8 cellular contexts compared by ENCODE assay signal in genomic region chr2:171999604-172000469, GRCh38. TPM values are rescaled to one million over a fixed set of nuclear protein-coding genes. Genes with fewer than 3 reads are reported as not detected.
A peak's percentile ranks its signal among the peaks of the same experiment; 100 is the strongest.
DNase-seq lines count a peak whose midpoint lies in the region; ATAC-seq and TF ChIP-seq lines count a peak whose summit lies in the region.

TSS of gene METAP1D (plus strand) at chr2:171999953. CDS start at chr2:171999970, 17 bp downstream.

- no peaks in the 10 kb centered on the region for H3K36me3 Mint-ChIP-seq in endothelial cell (ENCODE audit: low read depth, unreplicated experiment)
- no peaks in the 10 kb centered on the region for H3K36me3 Mint-ChIP-seq in mesothelial cell of epicardium

- H3K9ac ChIP-seq in NT2/D1 (ENCODE audit: insufficient read length, low read depth), result peak within 1 kb of the TSS; percentile 97

- H3K4me3 ChIP-seq in NT2/D1 (ENCODE audit: insufficient read length, low read depth), result peak within 1 kb of the TSS; percentile 86

- TF ChIP-seq CTCF in endothelial cell (IDR thresholded peaks at IDR 0.05; ENCODE audit: unreplicated experiment) (no peak), mesothelial cell of epicardium (IDR thresholded peaks at IDR 0.05; ENCODE audit: unreplicated experiment) (no peak)

- peak; percentile 96 for ATAC-seq in GM21423 (IDR thresholded peaks at IDR 0.05; ENCODE audit: unreplicated experiment)

- H3K27me3 ChIP-seq in NT2/D1 (ENCODE audit: insufficient read depth, insufficient read length), result peaks cover 19% of the 10 kb centered on the region

- H3K4me3 Mint-ChIP-seq in endothelial cell (ENCODE audit: unreplicated experiment) (peak within 1 kb of the TSS; percentile 99), mesothelial cell of epicardium (peak within 1 kb of the TSS; percentile 96)

- H3K27ac Mint-ChIP-seq in endothelial cell (ENCODE audit: unreplicated experiment) (peak within 1 kb of the TSS; percentile 61), mesothelial cell of epicardium (peak within 1 kb of the TSS; percentile 99)

- H3K36me3 ChIP-seq in NT2/D1 (ENCODE audit: insufficient read depth, insufficient read length, low read length), result peaks cover 7% of the 10 kb centered on the region

- DNase-seq in D341Med (ENCODE audit: low spot score) (peak; percentile 98), HUDEP-2 (lab: John Stamatoyannopoulos, UW; ENCODE audit: unreplicated experiment in 76 of 76) (peak in 74 of 76 experiments; percentile 23 to 94 (median 86)), NT2/D1 (ENCODE audit: low read depth, low spot score) (peak; percentile 91), endothelial cell (ENCODE audit: low spot score) (peak; percentile 96), mesothelial cell of epicardium (ENCODE audit: low spot score in 2 of 2, unreplicated experiment in 2 of 2) (peak; percentile 92 to 96)
- DNase-seq in activated CD8-positive, alpha-beta memory T cell treated with anti-CD3 and anti-CD28 coated beads, Interleukin-2, amount 50 U/mL, for 24 hours (ENCODE audit: extremely low read depth), result peak; percentile 66
- DNase-seq in stimulated activated CD8-positive, alpha-beta memory T cell treated with anti-CD3 and anti-CD28 coated beads, Interleukin-15, amount 100 ng/mL, for 24 hours (ENCODE audit: low read depth), result peak; percentile 70

- no peaks in the 10 kb centered on the region for H3K9me3 ChIP-seq in NT2/D1 (ENCODE audit: insufficient read depth, low read length)

- H3K27me3 Mint-ChIP-seq in endothelial cell (ENCODE audit: unreplicated experiment) (no peaks in the 10 kb centered on the region), mesothelial cell of epicardium (ENCODE audit: low read depth) (peaks cover 13% of the 10 kb centered on the region)

- H3K4me1 Mint-ChIP-seq in endothelial cell (ENCODE audit: unreplicated experiment) (peaks cover 6% of the 10 kb centered on the region), mesothelial cell of epicardium (peaks cover 18% of the 10 kb centered on the region)

- H3K9me3 Mint-ChIP-seq in endothelial cell (ENCODE audit: unreplicated experiment) (no peaks in the 10 kb centered on the region), mesothelial cell of epicardium (no peaks in the 10 kb centered on the region)

- no peaks in the 10 kb centered on the region for H3K4me1 ChIP-seq in NT2/D1 (ENCODE audit: insufficient read depth, insufficient read length)

RNA-seq across cellular contexts. Expression of gene METAP1D, which starts in this region (rescaled TPM):
- 3.6 TPM for total RNA-seq in endothelial cell (ENCODE audit: unreplicated experiment)
- 13.1 to 15.0 TPM (median 13.5 TPM) in 3 replicates for total RNA-seq in mesothelial cell of epicardium

Comparison
In these comparisons a context has a peak if more than half of its experiments do, and no peak if none do; other contexts are left out.
1. Peak in every context shown above with its lines: DNase-seq, ATAC-seq and H3K4me3 ChIP-seq.